ENCODE assay signal across 18 cellular contexts in the genomic region with DNA sequence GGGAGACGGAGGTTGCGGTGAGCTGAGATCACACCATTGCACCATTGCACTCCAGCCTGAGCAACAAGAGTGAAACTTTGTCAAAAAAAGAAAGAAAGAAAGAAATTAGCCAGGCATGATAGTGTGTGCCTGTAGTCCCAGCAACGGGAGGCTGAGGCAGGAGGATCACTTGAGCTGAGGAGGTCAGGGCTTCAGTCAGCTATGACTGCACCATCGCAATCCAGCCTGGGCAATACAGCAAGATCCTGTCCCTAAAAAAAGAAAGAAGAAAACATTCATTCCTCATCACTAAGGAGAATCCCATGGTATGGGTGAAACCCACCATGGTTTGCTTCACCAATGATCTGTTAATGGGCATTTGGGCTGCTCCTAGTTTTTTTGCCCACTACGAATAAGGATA. TPM values are rescaled to one million over a fixed set of nuclear protein-coding genes. Genes with fewer than 3 reads are reported as not detected.
DNase-seq lines count a peak whose midpoint lies in the region; ATAC-seq and TF ChIP-seq lines count a peak whose summit lies in the region.
"Had no signal": no experiment of that assay in that cellular context is flagged by ENCODE, and none has a peak within 500 bp of the region (broad histone marks: within the 10 kb centered on the region; RNA-seq: fewer than 3 reads in every experiment).

No MANE protein-coding gene starts in this region.

- peak overlapping the region; percentile 48 for H3K4me3 Mint-ChIP-seq in activated naive CD8-positive, alpha-beta T cell
- no peak overlapping the region for H3K4me3 Mint-ChIP-seq in activated naive CD8-positive, alpha-beta T cell treated with anti-CD3 and anti-CD28 coated beads for 36 hours
- H3K4me3 Mint-ChIP-seq in activated B cell treated with CpG ODN at 0.5 μM for 24 hours, result no peak overlapping the region
- peak overlapping the region; percentile 59 to 84 (median 72) for H3K4me3 Mint-ChIP-seq in nephron
- H3K4me3 Mint-ChIP-seq in activated T-cell treated with anti-CD3 and anti-CD28 coated beads, Interleukin-2, amount 50 U/mL, for 4 hours, result no peak overlapping the region
- H3K4me3 Mint-ChIP-seq: HFFc6 had no signal

- no peak for ATAC-seq in activated B cell treated with CpG ODN at 0.5 μM for 24 hours (ENCODE audit: low read depth)
- no peak for ATAC-seq in activated T-cell treated with anti-CD3 and anti-CD28 coated beads, Interleukin-2, amount 50 U/mL, for 4 hours
- ATAC-seq in heart right ventricle, result no peak
- ATAC-seq: HepG2 had no signal

- no peak for TF ChIP-seq CTCF in activated B cell treated with CpG ODN at 0.5 μM for 24 hours (IDR thresholded peaks at IDR 0.05)
- no peak for TF ChIP-seq CTCF in nephron (IDR thresholded peaks at IDR 0.05; ENCODE audit: unreplicated experiment in 3 of 3)
- no peak for TF ChIP-seq CTCF in esophagus muscularis mucosa (IDR thresholded peaks at IDR 0.05)
- TF ChIP-seq CTCF in heart right ventricle (IDR thresholded peaks at IDR 0.05), result no peak

- no peak overlapping the region for H3K27ac Mint-ChIP-seq in activated naive CD8-positive, alpha-beta T cell
- H3K27ac Mint-ChIP-seq in activated naive CD8-positive, alpha-beta T cell treated with anti-CD3 and anti-CD28 coated beads for 36 hours, result no peak overlapping the region
- H3K27ac Mint-ChIP-seq in activated B cell treated with CpG ODN at 0.5 μM for 24 hours (peak overlapping the region; percentile 12), nephron (no peak overlapping the region)
- H3K27ac Mint-ChIP-seq: HFFc6 had no signal

- H3K27me3 ChIP-seq in esophagus muscularis mucosa (peaks cover 0 to 27% (median 0%) of the 10 kb centered on the region in 4 donors), heart right ventricle (no peaks in the 10 kb centered on the region)
- H3K27me3 ChIP-seq: BLaER1 treated with 17β-estradiol and CSF1 and Interleukin-3, amounts not matched to agents 10 nM and 100 nM had no signal

- H3K4me3 ChIP-seq in esophagus muscularis mucosa, result no peak overlapping the region
- H3K4me3 ChIP-seq in heart right ventricle, result no peak overlapping the region
- H3K4me3 ChIP-seq: BLaER1 treated with 17β-estradiol and CSF1 and Interleukin-3, amounts not matched to agents 10 nM and 100 nM; HAP-1 had no signal

- TF ChIP-seq POLR2A in esophagus muscularis mucosa (IDR thresholded peaks at IDR 0.05; ENCODE audit: low read depth), result no peak

- H3K36me3 Mint-ChIP-seq in activated naive CD8-positive, alpha-beta T cell, result no peaks in the 10 kb centered on the region
- H3K36me3 Mint-ChIP-seq in activated naive CD8-positive, alpha-beta T cell treated with anti-CD3 and anti-CD28 coated beads for 36 hours, result peaks cover 6% of the 10 kb centered on the region
- peaks cover 10% of the 10 kb centered on the region for H3K36me3 Mint-ChIP-seq in activated B cell treated with CpG ODN at 0.5 μM for 24 hours (ENCODE audit: low read depth)
- H3K36me3 Mint-ChIP-seq in nephron (ENCODE audit: low read depth), result no peaks in the 10 kb centered on the region
- H3K36me3 Mint-ChIP-seq in activated T-cell treated with anti-CD3 and anti-CD28 coated beads, Interleukin-2, amount 50 U/mL, for 4 hours (ENCODE audit: insufficient read depth), result peaks cover 3% of the 10 kb centered on the region

- H3K9me3 Mint-ChIP-seq in activated naive CD8-positive, alpha-beta T cell (ENCODE audit: low read depth), result no peaks in the 10 kb centered on the region
- no peaks in the 10 kb centered on the region for H3K9me3 Mint-ChIP-seq in activated naive CD8-positive, alpha-beta T cell treated with anti-CD3 and anti-CD28 coated beads for 36 hours
- H3K9me3 Mint-ChIP-seq in activated B cell treated with CpG ODN at 0.5 μM for 24 hours (no peaks in the 10 kb centered on the region), nephron (no peaks in the 10 kb centered on the region)
- H3K9me3 Mint-ChIP-seq in activated T-cell treated with anti-CD3 and anti-CD28 coated beads, Interleukin-2, amount 50 U/mL, for 4 hours, result no peaks in the 10 kb centered on the region
- H3K9me3 Mint-ChIP-seq: CD4-positive, alpha-beta memory T cell; HFFc6 had no signal

- H3K27me3 Mint-ChIP-seq in activated naive CD8-positive, alpha-beta T cell, result no peaks in the 10 kb centered on the region
- H3K27me3 Mint-ChIP-seq in activated naive CD8-positive, alpha-beta T cell treated with anti-CD3 and anti-CD28 coated beads for 36 hours, result no peaks in the 10 kb centered on the region
- no peaks in the 10 kb centered on the region for H3K27me3 Mint-ChIP-seq in activated B cell treated with CpG ODN at 0.5 μM for 24 hours
- H3K27me3 Mint-ChIP-seq in nephron (ENCODE audit: low read depth), result peaks cover 16% of the 10 kb centered on the region
- H3K27me3 Mint-ChIP-seq in activated T-cell treated with anti-CD3 and anti-CD28 coated beads, Interleukin-2, amount 50 U/mL, for 4 hours (ENCODE audit: low read depth), result peaks cover 3% of the 10 kb centered on the region
- H3K27me3 Mint-ChIP-seq: CD4-positive, alpha-beta memory T cell had no signal

- DNase-seq in activated naive CD8-positive, alpha-beta T cell treated with anti-CD3 and anti-CD28 coated beads for 36 hours, result no peak
- DNase-seq in activated B cell treated with CpG ODN at 0.5 μM for 24 hours (no peak), esophagus muscularis mucosa (ENCODE audit: extremely low spot score) (no peak), NCI-H748 treated with DMSO at 0.1 percent for 48 hours (lab: John Stamatoyannopoulos, UW) (no peak), heart right ventricle (no peak)
- DNase-seq in activated T-cell treated with anti-CD3 and anti-CD28 coated beads, Interleukin-2, amount 50 U/mL, for 4 hours, result no peak
- DNase-seq: 8988T; AML-193; CD4-positive, alpha-beta memory T cell; COR-L47; DND-41; GDM1; HFFc6 had no signal

- H3K27ac ChIP-seq in esophagus muscularis mucosa (replicated peaks in 1 of 4), result no peak overlapping the region
- H3K27ac ChIP-seq in heart right ventricle, result no peak overlapping the region
- H3K27ac ChIP-seq: BLaER1 treated with 17β-estradiol and CSF1 and Interleukin-3, amounts not matched to agents 10 nM and 100 nM had no signal

- H3K9me3 ChIP-seq in esophagus muscularis mucosa, result no peaks in the 10 kb centered on the region
- peaks cover 0 to 5% (median 0%) of the 10 kb centered on the region in 11 donors for H3K9me3 ChIP-seq in heart right ventricle
- H3K9me3 ChIP-seq: BLaER1 treated with 17β-estradiol and CSF1 and Interleukin-3, amounts not matched to agents 10 nM and 100 nM; HAP-1 had no signal

- CTCF ChIA-PET in activated B cell treated with CpG ODN at 0.5 μM for 24 hours (lab: Charles Lee), result interaction anchor here (6.0 kb wide), 1 partner anchor 19 kb away, joined by 42 read pairs; no protein-coding TSS in a partner anchor

- POLR2A ChIA-PET in activated B cell treated with CpG ODN at 0.5 μM for 24 hours (lab: Charles Lee), result interaction anchor here (0.5 to 1.0 kb wide), 3 partner anchors 10 to 96 kb away, joined by 3 to 6 read pairs (median 3); no protein-coding TSS in a partner anchor

- peaks cover 18 to 35% (median 24%) of the 10 kb centered on the region in 4 donors for H3K4me1 ChIP-seq in esophagus muscularis mucosa
- peaks cover 0 to 48% (median 37%) of the 10 kb centered on the region in 9 donors for H3K4me1 ChIP-seq in heart right ventricle

- TF ChIP-seq EP300 in esophagus muscularis mucosa (IDR thresholded peaks at IDR 0.05), result no peak

- H3K36me3 ChIP-seq in esophagus muscularis mucosa (no peaks in the 10 kb centered on the region), heart right ventricle (no peaks in the 10 kb centered on the region)
- H3K36me3 ChIP-seq: HAP-1 had no signal

- peaks cover 31% of the 10 kb centered on the region for H3K4me1 Mint-ChIP-seq in activated naive CD8-positive, alpha-beta T cell (ENCODE audit: low read depth)
- H3K4me1 Mint-ChIP-seq in activated naive CD8-positive, alpha-beta T cell treated with anti-CD3 and anti-CD28 coated beads for 36 hours, result peaks cover 32% of the 10 kb centered on the region
- H3K4me1 Mint-ChIP-seq in activated B cell treated with CpG ODN at 0.5 μM for 24 hours (peaks cover 42% of the 10 kb centered on the region), nephron (peaks cover 13% of the 10 kb centered on the region)
- peaks cover 34% of the 10 kb centered on the region for H3K4me1 Mint-ChIP-seq in activated T-cell treated with anti-CD3 and anti-CD28 coated beads, Interleukin-2, amount 50 U/mL, for 4 hours (ENCODE audit: low read depth)

- WGBS in esophagus muscularis mucosa, result 96% methylated on average over 5 of the region's 5 CpGs
- 92 to 94% methylated on average over 5 of the region's 5 CpGs for WGBS in heart right ventricle, 2 donors

- intact Hi-C loops in activated B cell treated with CpG ODN at 0.5 μM for 24 hours (cut with micrococcal nuclease), result no loop called here
- intact Hi-C loops in esophagus muscularis mucosa (cut with DNase I), result no loop called here
- intact Hi-C loops in heart right ventricle (cut with DNase I), result loop anchor here in 1 of 10 donors (5.0 kb wide), 1 partner anchor 37 kb away; no protein-coding TSS in a partner anchor

RNA-seq across cellular contexts. Expression of a gene that starts 13.0 kb away (rescaled TPM):
- total RNA-seq in activated naive CD8-positive, alpha-beta T cell treated with anti-CD3 and anti-CD28 coated beads for 36 hours, result not detected
- not detected in 2 replicates for total RNA-seq in activated B cell treated with CpG ODN at 0.5 μM for 24 hours
- total RNA-seq in esophagus muscularis mucosa, result not detected
- total RNA-seq in activated T-cell treated with anti-CD3 and anti-CD28 coated beads, Interleukin-2, amount 50 U/mL, for 4 hours, result under 1 TPM in 2 of 3 donors, not detected in 1; 0.43 to 0.95 TPM
- total RNA-seq in heart right ventricle, result not detected
- not detected for polyA plus RNA-seq in heart right ventricle
- total RNA-seq: CD4-positive, alpha-beta memory T cell had no signal
- polyA plus RNA-seq: CD4-positive, alpha-beta memory T cell had no signal

RNA-seq across cellular contexts. Expression of a gene that starts 25.2 kb away (rescaled TPM):
- total RNA-seq in activated naive CD8-positive, alpha-beta T cell treated with anti-CD3 and anti-CD28 coated beads for 36 hours, result 10 to 100 TPM; 70.6 to 71.6 TPM
- total RNA-seq in activated B cell treated with CpG ODN at 0.5 μM for 24 hours (195 and 213 TPM in 2 replicates), esophagus muscularis mucosa (10 to 100 TPM; 26.2 to 71.2 (median 46.1) TPM), heart right ventricle (100 to 1,000 TPM in 4 of 10 donors, 10 to 100 TPM in 6; 82.5 to 114 (median 96.7) TPM)
- 10 to 100 TPM; 41.5 to 45.8 (median 44.3) TPM for total RNA-seq in activated T-cell treated with anti-CD3 and anti-CD28 coated beads, Interleukin-2, amount 50 U/mL, for 4 hours
- polyA plus RNA-seq in heart right ventricle, result 10 to 100 TPM; 56.2 to 65.8 TPM

RNA-seq across cellular contexts. Expression of a gene that starts 31.4 kb away (rescaled TPM):
- total RNA-seq in activated naive CD8-positive, alpha-beta T cell treated with anti-CD3 and anti-CD28 coated beads for 36 hours, result 10 to 100 TPM; 55.8 to 62.3 TPM
- total RNA-seq in activated B cell treated with CpG ODN at 0.5 μM for 24 hours (10.1 and 10.9 TPM in 2 replicates), esophagus muscularis mucosa (10 to 100 TPM; 11.2 to 30.0 (median 18.3) TPM), heart right ventricle (10 to 100 TPM in 5 of 10 donors, 1 to 10 TPM in 5; 7.7 to 19.2 (median 10.3) TPM)
- total RNA-seq in activated T-cell treated with anti-CD3 and anti-CD28 coated beads, Interleukin-2, amount 50 U/mL, for 4 hours, result 10 to 100 TPM; 15.3 to 19.8 (median 19.7) TPM
- polyA plus RNA-seq in heart right ventricle, result 10 to 100 TPM in 1 of 2 donors, 1 to 10 TPM in 1; 5.7 to 25.6 TPM

RNA-seq across cellular contexts. Expression of a gene that starts 34.3 kb away (rescaled TPM):
- total RNA-seq in activated naive CD8-positive, alpha-beta T cell treated with anti-CD3 and anti-CD28 coated beads for 36 hours, result 10 to 100 TPM; 66.3 to 69.2 TPM
- total RNA-seq in activated B cell treated with CpG ODN at 0.5 μM for 24 hours (44.7 and 48.1 TPM in 2 replicates), esophagus muscularis mucosa (10 to 100 TPM; 13.7 to 23.9 (median 16.0) TPM), heart right ventricle (10 to 100 TPM in 6 of 10 donors, 1 to 10 TPM in 4; 8.4 to 14.2 (median 10.3) TPM)
- total RNA-seq in activated T-cell treated with anti-CD3 and anti-CD28 coated beads, Interleukin-2, amount 50 U/mL, for 4 hours, result 10 to 100 TPM; 74.2 to 95.4 (median 87.4) TPM
- 10 to 100 TPM; 14.4 to 17.5 TPM for polyA plus RNA-seq in heart right ventricle

RNA-seq across cellular contexts. Expression of a gene that starts 54.0 kb away (rescaled TPM):
- total RNA-seq in activated naive CD8-positive, alpha-beta T cell treated with anti-CD3 and anti-CD28 coated beads for 36 hours, result 100 to 1,000 TPM; 500 to 527 TPM
- 373 and 399 TPM in 2 replicates for total RNA-seq in activated B cell treated with CpG ODN at 0.5 μM for 24 hours
- 100 to 1,000 TPM in 3 of 4 donors, 10 to 100 TPM in 1; 79.2 to 127 (median 102) TPM for total RNA-seq in esophagus muscularis mucosa
- 100 to 1,000 TPM; 651 to 686 (median 684) TPM for total RNA-seq in activated T-cell treated with anti-CD3 and anti-CD28 coated beads, Interleukin-2, amount 50 U/mL, for 4 hours
- 100 to 1,000 TPM; 102 to 129 (median 112) TPM for total RNA-seq in heart right ventricle
- 10 to 100 TPM; 68.1 to 90.3 TPM for polyA plus RNA-seq in heart right ventricle

Comparison
In these comparisons a context has a peak if more than half of its experiments do, and no peak if none do; other contexts are left out.
1. H3K4me3 Mint-ChIP-seq: peak in activated naive CD8-positive, alpha-beta T cell (single experiment) and nephron (3 of 3); none in activated naive CD8-positive, alpha-beta T cell treated with anti-CD3 and anti-CD28 coated beads for 36 hours (single experiment), activated B cell treated with CpG ODN at 0.5 μM for 24 hours (single experiment) and activated T-cell treated with anti-CD3 and anti-CD28 coated beads, Interleukin-2, amount 50 U/mL, for 4 hours (single experiment).